Comparison of ENCODE assay signal across 24 cellular contexts in the genomic region with DNA sequence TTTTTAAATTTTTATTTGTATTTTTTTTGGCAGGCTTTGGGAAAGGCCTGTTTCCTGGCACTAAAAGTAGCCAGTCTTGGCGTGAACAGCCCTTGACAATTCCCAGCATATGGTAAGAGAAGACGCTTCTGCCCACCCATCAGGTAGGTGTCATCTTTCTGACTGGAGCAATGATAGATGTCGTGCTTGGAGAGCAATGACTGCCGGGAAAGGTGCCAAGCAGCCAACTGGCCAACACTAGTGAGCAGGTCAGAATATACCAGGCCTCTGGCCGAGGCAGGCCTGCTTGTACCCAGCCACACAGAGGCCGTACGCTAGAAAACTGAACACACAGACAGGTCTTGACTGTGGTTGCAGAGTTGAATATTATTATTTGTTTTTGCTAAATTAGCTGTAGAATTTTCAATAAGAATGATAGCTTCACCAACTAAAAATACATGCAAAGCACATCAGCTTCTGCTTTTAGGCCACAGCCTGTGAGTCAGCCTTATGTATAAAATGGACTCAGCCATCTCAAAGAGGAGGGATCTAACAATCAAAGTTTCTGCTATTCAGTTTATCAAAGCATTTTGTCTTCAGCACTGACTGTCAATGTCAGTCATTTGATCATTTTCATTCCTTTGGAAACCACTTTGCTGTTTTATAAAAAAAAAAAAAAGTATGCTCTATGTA.
"Had no signal": no experiment of that assay in that cellular context is flagged by ENCODE, and none has a peak within 500 bp of the region (broad histone marks: within the 10 kb centered on the region; RNA-seq: fewer than 3 reads in every experiment).

No MANE protein-coding gene starts in this region.

- H3K9ac ChIP-seq: neural progenitor cell, SK-N-SH had no signal

- H3K27me3 ChIP-seq: brain microvascular endothelial cell, esophagus squamous epithelium, foreskin keratinocyte, neural progenitor cell, testis, upper lobe of right lung had no signal

- H3K36me3 ChIP-seq: brain microvascular endothelial cell, esophagus squamous epithelium, neural progenitor cell, prostate gland, upper lobe of right lung had no signal

- DNase-seq: activated CD4-positive, alpha-beta T cell treated with anti-CD3 and anti-CD28 coated beads, Interleukin-2, amount 10 ng/mL, durations not matched to agents 24 days and 14 days; activated CD8-positive, alpha-beta T cell treated with anti-CD3 and anti-CD28 coated beads for 36 hours; activated naive CD4-positive, alpha-beta T cell treated with Interleukin-2 at 50 U/mL for 16 hours; activated naive CD8-positive, alpha-beta T cell treated with anti-CD3 and anti-CD28 coated beads, Interleukin-2, amount 10 ng/mL, durations not matched to agents 7 days and 5 days; activated T-cell treated with anti-CD3 and anti-CD28 coated beads, Interleukin-2, amount 50 U/mL, for 24 hours; brain microvascular endothelial cell; effector memory CD4-positive, alpha-beta T cell; esophagus squamous epithelium; foreskin keratinocyte; hippocampal formation; mammary epithelial cell; naive thymus-derived CD4-positive, alpha-beta T cell; SK-N-SH; small intestine; stimulated activated CD4-positive, alpha-beta T cell treated with anti-CD3 and anti-CD28 coated beads, Interleukin-15, amount 100 ng/mL, for 24 hours; stimulated activated CD4-positive, alpha-beta T cell treated with anti-CD3 and anti-CD28 coated beads, Interleukin-2, amount 100 ng/mL, for 48 hours; stimulated activated naive CD8-positive, alpha-beta T cell treated with anti-CD3 and anti-CD28 coated beads, Interleukin-15, amount 100 ng/mL, for 72 hours; T-helper 1 cell; T-helper 9 cell; testis; upper lobe of right lung had no signal

- H3K4me2 ChIP-seq: neural progenitor cell, SK-N-SH had no signal

- H3K9me3 ChIP-seq: esophagus squamous epithelium, prostate gland, SK-N-SH, testis, upper lobe of right lung had no signal

- ATAC-seq: activated CD8-positive, alpha-beta T cell treated with anti-CD3 and anti-CD28 coated beads for 36 hours; foreskin keratinocyte; naive thymus-derived CD4-positive, alpha-beta T cell; right cardiac atrium; stimulated activated naive CD8-positive, alpha-beta T cell treated with anti-CD3 and anti-CD28 coated beads, Interleukin-15, amount 100 ng/mL, for 72 hours; upper lobe of right lung had no signal

- H2AFZ ChIP-seq: neural progenitor cell had no signal

- H3K4me3 ChIP-seq: esophagus squamous epithelium, neural progenitor cell, prostate gland, testis, upper lobe of right lung had no signal

- H3K4me1 ChIP-seq: esophagus squamous epithelium, foreskin keratinocyte, neural progenitor cell, prostate gland, testis, upper lobe of right lung had no signal

- H3K27ac ChIP-seq: brain microvascular endothelial cell, esophagus squamous epithelium, foreskin keratinocyte, neural progenitor cell, prostate gland, testis, upper lobe of right lung had no signal
